In the genomic region with DNA sequence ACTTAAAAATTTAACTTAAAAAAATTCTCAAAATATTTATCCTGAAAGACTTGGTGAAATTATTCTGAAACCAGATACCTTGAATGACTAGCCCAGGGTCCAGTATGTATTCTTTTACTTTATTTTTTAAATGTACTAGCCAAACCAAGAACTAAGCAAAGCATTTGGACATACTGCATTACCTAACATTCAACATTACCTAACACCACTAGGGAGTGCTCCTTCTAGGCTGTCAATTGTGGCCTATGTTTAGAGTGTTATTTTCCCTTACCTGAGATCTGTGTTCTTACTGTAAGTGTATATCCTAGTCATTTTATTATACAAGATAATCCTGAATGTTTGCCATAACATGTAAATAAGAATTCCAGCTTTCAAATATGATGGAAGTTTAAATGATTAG, we compare ENCODE assay signal across 19 cellular contexts.
DNase-seq lines count a peak whose midpoint lies in the region; ATAC-seq, FAIRE-seq and TF ChIP-seq lines count a peak whose summit lies in the region.
"Had no signal": no experiment of that assay in that cellular context is flagged by ENCODE, and none has a peak within 500 bp of the region (broad histone marks: within the 10 kb centered on the region; RNA-seq: fewer than 3 reads in every experiment).

No MANE protein-coding gene starts in this region.

- H3K4me3 Mint-ChIP-seq in neural progenitor cell, result peak overlapping the region; percentile 68
- H3K4me3 Mint-ChIP-seq in activated CD4-positive, alpha-beta memory T cell treated with anti-CD3 and anti-CD28 coated beads for 36 hours, result no peak overlapping the region
- H3K4me3 Mint-ChIP-seq: activated CD4-positive, alpha-beta memory T cell treated with anti-CD3 and anti-CD28 coated beads, Interleukin-2, amount 10 ng/mL, durations not matched to agents 7 days and 5 days; activated T-helper 17 cell treated with anti-CD3 and anti-CD28 coated beads, Interleukin-2, amount 50 U/mL, for 72 hours had no signal

- H2AFZ ChIP-seq in PC-3 (ENCODE audit: low read length) (0 out of 2 replicates have a peak overlapping the region, but pooled peaks have one; percentile 37), neural progenitor cell (replicated peaks) (no peak overlapping the region)

- no peaks in the 10 kb centered on the region for H3K36me3 Mint-ChIP-seq in neural progenitor cell
- no peaks in the 10 kb centered on the region for H3K36me3 Mint-ChIP-seq in activated CD4-positive, alpha-beta memory T cell treated with anti-CD3 and anti-CD28 coated beads for 36 hours

- ATAC-seq in PC-3 (peak; percentile 79), esophagus mucosa (peak; percentile 68)
- ATAC-seq: activated T-helper 17 cell treated with anti-CD3 and anti-CD28 coated beads, Interleukin-2, amount 50 U/mL, for 72 hours; heart left ventricle; SK-N-SH treated with all-trans-retinoic acid at 6 μM for 48 hours had no signal

- H3K27ac Mint-ChIP-seq in neural progenitor cell, result no peak overlapping the region
- no peak overlapping the region for H3K27ac Mint-ChIP-seq in activated CD4-positive, alpha-beta memory T cell treated with anti-CD3 and anti-CD28 coated beads for 36 hours
- H3K27ac Mint-ChIP-seq: activated CD4-positive, alpha-beta memory T cell treated with anti-CD3 and anti-CD28 coated beads, Interleukin-2, amount 10 ng/mL, durations not matched to agents 7 days and 5 days; activated T-helper 17 cell treated with anti-CD3 and anti-CD28 coated beads, Interleukin-2, amount 50 U/mL, for 72 hours had no signal

- H3K4me1 ChIP-seq in ES-I3 (ENCODE audit: insufficient read depth, low read length), result peaks cover 6% of the 10 kb centered on the region; the same call in 1 of the 2 replicates
- no peaks in the 10 kb centered on the region for H3K4me1 ChIP-seq in PC-3 (ENCODE audit: insufficient read depth, low read length)
- peaks cover 20% of the 10 kb centered on the region for H3K4me1 ChIP-seq in neural progenitor cell
- H3K4me1 ChIP-seq: heart left ventricle, left ventricle myocardium inferior, uterus had no signal

- H3K9me3 ChIP-seq in ES-I3 (ENCODE audit: control insufficient read depth, insufficient read depth, low read length) (no peaks in the 10 kb centered on the region), PC-3 (ENCODE audit: low read length) (no peaks in the 10 kb centered on the region), neural progenitor cell (ENCODE audit: low read depth) (no peaks in the 10 kb centered on the region)
- H3K9me3 ChIP-seq: heart left ventricle, left ventricle myocardium inferior, uterus had no signal

- CTCF ChIA-PET in PC-3 (lab: Charles Lee), result no interaction called here
- CTCF ChIA-PET in activated CD4-positive, alpha-beta memory T cell treated with anti-CD3 and anti-CD28 coated beads for 36 hours (lab: Charles Lee), result no interaction called here

- no peaks in the 10 kb centered on the region for H3K9me2 ChIP-seq in PC-3 (replicated peaks; ENCODE audit: low read length)

- H3K4me1 Mint-ChIP-seq in neural progenitor cell, result peaks cover 16% of the 10 kb centered on the region
- no peaks in the 10 kb centered on the region for H3K4me1 Mint-ChIP-seq in activated CD4-positive, alpha-beta memory T cell treated with anti-CD3 and anti-CD28 coated beads for 36 hours (ENCODE audit: low read depth)
- H3K4me1 Mint-ChIP-seq: activated CD4-positive, alpha-beta memory T cell treated with anti-CD3 and anti-CD28 coated beads, Interleukin-2, amount 10 ng/mL, durations not matched to agents 7 days and 5 days; activated T-helper 17 cell treated with anti-CD3 and anti-CD28 coated beads, Interleukin-2, amount 50 U/mL, for 72 hours had no signal

- TF ChIP-seq CTCF in PC-3 (conservative IDR thresholded peaks at IDR 0.05; ENCODE audit: low read depth, low read length) (peak; percentile 33; the same call in 1 of the 2 replicates), neural progenitor cell (IDR thresholded peaks at IDR 0.05) (peak; percentile 16)

- FAIRE-seq in RCC 7860 (lab: Jason Lieb, UNC), result no peak

- no TSS peak for BruUV-seq in PC-3 (replicated peaks; lab: Mats Ljungman, UMichigan)

- H3K79me2 ChIP-seq in PC-3 (ENCODE audit: low read length) (no peaks in the 10 kb centered on the region), neural progenitor cell (ENCODE audit: low read depth) (no peaks in the 10 kb centered on the region)

- no peaks in the 10 kb centered on the region for H3K27me3 Mint-ChIP-seq in neural progenitor cell (ENCODE audit: insufficient read depth, low read depth)
- H3K27me3 Mint-ChIP-seq in activated CD4-positive, alpha-beta memory T cell treated with anti-CD3 and anti-CD28 coated beads for 36 hours, result no peaks in the 10 kb centered on the region
- H3K27me3 Mint-ChIP-seq: activated CD4-positive, alpha-beta memory T cell treated with anti-CD3 and anti-CD28 coated beads, Interleukin-2, amount 10 ng/mL, durations not matched to agents 7 days and 5 days; activated T-helper 17 cell treated with anti-CD3 and anti-CD28 coated beads, Interleukin-2, amount 50 U/mL, for 72 hours had no signal

- peak overlapping the region; percentile 63 for H3K9ac ChIP-seq in ES-I3 (ENCODE audit: low read depth, low read length)
- no peak overlapping the region for H3K9ac ChIP-seq in PC-3 (ENCODE audit: low read length)
- H3K9ac ChIP-seq in neural progenitor cell, result no peak overlapping the region

- H3K27me3 ChIP-seq in PC-3 (ENCODE audit: low read length) (no peaks in the 10 kb centered on the region), neural progenitor cell (no peaks in the 10 kb centered on the region)
- H3K27me3 ChIP-seq: heart left ventricle, uterus had no signal

- peak; percentile 12 for DNase-seq in PC-3
- DNase-seq in neural progenitor cell (ENCODE audit: low spot score), result no peak
- DNase-seq in activated CD4-positive, alpha-beta memory T cell treated with anti-CD3 and anti-CD28 coated beads for 36 hours, result no peak
- no peak for DNase-seq in RCC 7860 (ENCODE audit: low spot score)
- no peak for DNase-seq in activated CD8-positive, alpha-beta memory T cell treated with anti-CD3 and anti-CD28 coated beads for 24 hours
- no peak for DNase-seq in amygdala (lab: John Stamatoyannopoulos, UW)
- DNase-seq: activated CD4-positive, alpha-beta memory T cell treated with anti-CD3 and anti-CD28 coated beads, Interleukin-2, amount 10 ng/mL, durations not matched to agents 7 days and 5 days; amniotic stem cell; DMS79 treated with DMSO at 0.1 percent for 48 hours; heart left ventricle; KG1; left ventricle myocardium inferior; NCI-H446 treated with DMSO at 0.1 percent for 48 hours; uterus had no signal

- H3K36me3 ChIP-seq in ES-I3 (ENCODE audit: insufficient read depth, low read length) (no peaks in the 10 kb centered on the region), PC-3 (ENCODE audit: low read depth, low read length) (no peaks in the 10 kb centered on the region), neural progenitor cell (no peaks in the 10 kb centered on the region)
- H3K36me3 ChIP-seq: heart left ventricle, left ventricle myocardium inferior, uterus had no signal

- POLR2A ChIA-PET in PC-3 (lab: Charles Lee; ENCODE audit: unreplicated experiment), result no interaction called here
- POLR2A ChIA-PET in activated CD4-positive, alpha-beta memory T cell treated with anti-CD3 and anti-CD28 coated beads for 36 hours (lab: Charles Lee), result no interaction called here

- intact Hi-C loops in PC-3 (cut with micrococcal nuclease), result no loop called here
- intact Hi-C loops in activated CD4-positive, alpha-beta memory T cell treated with anti-CD3 and anti-CD28 coated beads for 36 hours (cut with micrococcal nuclease), result no loop called here

- H3K4me3 ChIP-seq in PC-3 (ENCODE audit: low read length), result peak overlapping the region; percentile 54
- peak overlapping the region; percentile 51 for H3K4me3 ChIP-seq in neural progenitor cell
- H3K4me3 ChIP-seq: coronary artery, heart left ventricle, uterus had no signal

- H3K4me2 ChIP-seq in PC-3 (ENCODE audit: low read length) (peak overlapping the region; percentile 67), neural progenitor cell (peak overlapping the region; percentile 68)

- H4K20me1 ChIP-seq in PC-3 (ENCODE audit: low read length) (no peaks in the 10 kb centered on the region), neural progenitor cell (ENCODE audit: low read depth) (no peaks in the 10 kb centered on the region)

- H3K27ac ChIP-seq in PC-3 (ENCODE audit: low read length), result no peak overlapping the region
- H3K27ac ChIP-seq in neural progenitor cell, result no peak overlapping the region
- H3K27ac ChIP-seq: coronary artery, heart left ventricle, left ventricle myocardium inferior, uterus had no signal

- no peaks in the 10 kb centered on the region for H3K9me3 Mint-ChIP-seq in neural progenitor cell
- H3K9me3 Mint-ChIP-seq in activated CD4-positive, alpha-beta memory T cell treated with anti-CD3 and anti-CD28 coated beads for 36 hours, result no peaks in the 10 kb centered on the region
- H3K9me3 Mint-ChIP-seq: activated CD4-positive, alpha-beta memory T cell treated with anti-CD3 and anti-CD28 coated beads, Interleukin-2, amount 10 ng/mL, durations not matched to agents 7 days and 5 days; activated T-helper 17 cell treated with anti-CD3 and anti-CD28 coated beads, Interleukin-2, amount 50 U/mL, for 72 hours had no signal

- H3F3A ChIP-seq in PC-3 (ENCODE audit: low read length, unreplicated experiment) (no peaks in the 10 kb centered on the region), neural progenitor cell (ENCODE audit: low read depth) (peaks cover 16% of the 10 kb centered on the region)
